In genomic region chr11:128157423-128158298, GRCh38 we compare ENCODE assay signal across 8 cellular contexts.
DNase-seq lines count a peak whose midpoint lies in the region; ATAC-seq and TF ChIP-seq lines count a peak whose summit lies in the region.

No MANE protein-coding gene starts in this region.

- peak; percentile 89 for ATAC-seq in HG03342 (IDR thresholded peaks at IDR 0.05; ENCODE audit: unreplicated experiment)

- H3K27ac ChIP-seq in dorsolateral prefrontal cortex, result no peak overlapping the region

- H3K27me3 ChIP-seq in dorsolateral prefrontal cortex, result peaks cover 0 to 9% (median 0%) of the 10 kb centered on the region in 45 donors

- peak; percentile 85 for DNase-seq in CD1c-positive myeloid dendritic cell (ENCODE audit: extremely low spot score)
- DNase-seq in GM19238 (ENCODE audit: insufficient read length, low spot score), result peak; percentile 34
- DNase-seq in NCI-H446 treated with DMSO at 0.1 percent for 48 hours (lab: John Stamatoyannopoulos, UW), result peak; percentile 40
- peak; percentile 12 for DNase-seq in activated CD4-positive, alpha-beta T cell treated with anti-CD3 and anti-CD28 coated beads for 1 hour
- peak in 1 of 10 donors; percentile 15 for DNase-seq in dorsolateral prefrontal cortex
- DNase-seq in medulla oblongata (ENCODE audit: extremely low spot score), result peak; percentile 87
- DNase-seq in stimulated activated CD8-positive, alpha-beta memory T cell treated with anti-CD3 and anti-CD28 coated beads, Interleukin-4, amount 100 ng/mL, for 48 hours, result peak; percentile 72

- H3K4me3 ChIP-seq in dorsolateral prefrontal cortex, result peak overlapping the region in 9 of 59 donors; percentile 4 to 31 (median 24)

- intact Hi-C loops in dorsolateral prefrontal cortex (cut with DNase I), result loop anchor here in 1 of 2 donors (5.0 to 10.0 kb wide), 3 partner anchors 123 to 675 kb away; no protein-coding TSS in a partner anchor

- peak; percentile 72 to 98 (median 90) for TF ChIP-seq CTCF in dorsolateral prefrontal cortex (IDR thresholded peaks at IDR 0.05 in 54 of 56, conservative IDR thresholded peaks at IDR 0.05 in 2 of 56; ENCODE audit: low read depth in 1 of 56, partially characterized antibody in 56 of 56)
